In genomic region chr5:109689740-109690455, GRCh38 we compare ENCODE assay signal across 8 cellular contexts. TPM values are rescaled to one million over a fixed set of nuclear protein-coding genes. Genes with fewer than 3 reads are reported as not detected.
A peak's percentile ranks its signal among the peaks of the same experiment; 100 is the strongest.
DNase-seq lines count a peak whose midpoint lies in the region; TF ChIP-seq lines count a peak whose summit lies in the region.

TSS of gene MAN2A1 (plus strand) at chr5:109689927. CDS start at chr5:109690418, 491 bp downstream.

- H3K18ac ChIP-seq in H9 (ENCODE audit: insufficient read length, low read depth, low read length): peak within 1 kb of the TSS; percentile 82

- no peak within 1 kb of the TSS for H3K27ac ChIP-seq in H9 (ENCODE audit: insufficient read length, low read depth, low read length)
- H3K27ac ChIP-seq in angular gyrus (ENCODE audit: low read depth, low read length): peak within 1 kb of the TSS; percentile 97
- peak within 1 kb of the TSS; percentile 97 for H3K27ac ChIP-seq in right atrium auricular region

- peak within 1 kb of the TSS; percentile 84 to 97 for H3K4me3 ChIP-seq in right atrium auricular region

- no peaks in the 10 kb centered on the region for H3K36me3 ChIP-seq in right atrium auricular region

- H2BK12ac ChIP-seq in H9 (ENCODE audit: insufficient read length, low read depth, low read length): no peak within 1 kb of the TSS

- H3T11ph ChIP-seq in H9 (ENCODE audit: low read length): no peak within 1 kb of the TSS

- no peak for TF ChIP-seq CTCF in GM10266 (IDR thresholded peaks at IDR 0.05; ENCODE audit: control insufficient read depth, insufficient read depth, low read depth, missing control alignments)
- TF ChIP-seq CTCF in H9 (conservative IDR thresholded peaks at IDR 0.05): 0 out of 3 replicates have a peak, but pooled peaks have one; percentile 10
- TF ChIP-seq CTCF in right atrium auricular region (IDR thresholded peaks at IDR 0.05): peak in 1 of 2 donors; percentile 8

- H3K14ac ChIP-seq in H9 (ENCODE audit: insufficient read depth, low read length): peak within 1 kb of the TSS; percentile 74

- H4K5ac ChIP-seq in H9 (ENCODE audit: insufficient read length, low read depth, low read length): no peak within 1 kb of the TSS

- H3K79me2 ChIP-seq in H9 (ENCODE audit: insufficient read depth, low read length): peaks cover 25% of the 10 kb centered on the region; the same call in 1 of the 2 replicates

- no peak within 1 kb of the TSS for H4K91ac ChIP-seq in H9 (ENCODE audit: insufficient read length, low read depth, low read length)

- H3K4me1 ChIP-seq in H9 (ENCODE audit: insufficient read depth, low read length): peaks cover 5% of the 10 kb centered on the region; the same call in 1 of the 2 replicates
- peaks cover 0 to 35% of the 10 kb centered on the region in 2 donors for H3K4me1 ChIP-seq in right atrium auricular region

- no peak within 1 kb of the TSS for H2BK120ac ChIP-seq in H9 (ENCODE audit: low read depth, low read length, poor library complexity, severe bottlenecking)

- H3K27ac Mint-ChIP-seq in H9: peak within 1 kb of the TSS; percentile 99

- no peak within 1 kb of the TSS for H2AK5ac ChIP-seq in H9 (ENCODE audit: insufficient read length, low read length)

- H2BK20ac ChIP-seq in H9 (ENCODE audit: low read depth, low read length, poor library complexity, severe bottlenecking): no peak within 1 kb of the TSS

- H2BK5ac ChIP-seq in H9 (ENCODE audit: insufficient read length, low read length): no peak within 1 kb of the TSS

- no peak within 1 kb of the TSS for H3K4ac ChIP-seq in H9 (ENCODE audit: low read depth, low read length)

- H3K9ac ChIP-seq in H9 (ENCODE audit: extremely low read depth, insufficient read length, low read length): peak within 1 kb of the TSS; percentile 82

- no CpG with 5 or more reads among the region's 78 CpGs for WGBS in H9 (ENCODE audit: extremely low coverage, insufficient read length, low lambda C conversion rate)

- H3K4me2 ChIP-seq in H9 (ENCODE audit: insufficient read depth, insufficient read length, low read length): peak within 1 kb of the TSS; percentile 96

- H3K23ac ChIP-seq in H9 (ENCODE audit: insufficient read length, low read depth, low read length): no peak within 1 kb of the TSS

- H2BK15ac ChIP-seq in H9 (ENCODE audit: low read depth, low read length): no peak within 1 kb of the TSS

- H3K36me3 Mint-ChIP-seq in H9 (ENCODE audit: insufficient read depth in 1 of 3, low read depth in 3 of 3): peaks cover 11 to 15% (median 12%) of the 10 kb centered on the region in 3 experiments; a peak in 5 of 7 replicates

- peaks cover 35 to 41% of the 10 kb centered on the region in 2 experiments for H3K4me1 Mint-ChIP-seq in H9

- peak within 1 kb of the TSS; percentile 94 to 97 for H3K4me3 Mint-ChIP-seq in H9

- no peak within 1 kb of the TSS for H4K8ac ChIP-seq in H9 (replicated peaks; ENCODE audit: insufficient read length, low read depth, low read length)

- H2AFZ ChIP-seq in H9 (ENCODE audit: low read length): no peak within 1 kb of the TSS

- H3K27me3 ChIP-seq in H9 (ENCODE audit: insufficient read depth, low read length) (no peaks in the 10 kb centered on the region), right atrium auricular region (no peaks in the 10 kb centered on the region)

- H3K27me3 Mint-ChIP-seq in H9 (ENCODE audit: low read depth): no peaks in the 10 kb centered on the region; the same call in 1 of the 2 replicates

- H3K79me1 ChIP-seq in H9 (ENCODE audit: insufficient read depth, low read depth, low read length, poor library complexity, severe bottlenecking): peaks cover 2% of the 10 kb centered on the region

- intact Hi-C loops in T-helper 1 cell treated with Interleukin-12 subunit alpha and Interleukin-12 subunit beta and Interleukin-4 antibody, amounts not matched to agents 30 ng/mL and 1 ng/mL, for 36 hours (cut with micrococcal nuclease): loop anchor here (1.0 to 5.0 kb wide), 19 partner anchors 167 to 1822 kb away; partner anchors contain the start of genes CAMK4, FBXL17, STARD4 and TMEM232

- H3K9me3 Mint-ChIP-seq in H9: peaks cover 3 to 8% of the 10 kb centered on the region in 2 experiments; a peak in 3 of 5 replicates

- H4K20me1 ChIP-seq in H9 (ENCODE audit: control insufficient read depth, insufficient read depth, insufficient read length): no peaks in the 10 kb centered on the region

- DNase-seq in GM10266 (ENCODE audit: extremely low spot score): peak; percentile 77
- DNase-seq in H9: peak; percentile 71
- DNase-seq in M059J (ENCODE audit: low read depth): peak; percentile 77
- DNase-seq in right atrium auricular region (ENCODE audit: low spot score): peak; percentile 70
- DNase-seq in retina: peak; percentile 87
- no peak for DNase-seq in DMS79 treated with DMSO at 0.1 percent for 48 hours (lab: John Stamatoyannopoulos, UW)

- no peak within 1 kb of the TSS for H3K56ac ChIP-seq in H9 (ENCODE audit: insufficient read length, low read depth, low read length)

- peaks cover 8% of the 10 kb centered on the region for H3K23me2 ChIP-seq in H9 (ENCODE audit: insufficient read length, low read depth, low read length, poor library complexity, severe bottlenecking)

- no peaks in the 10 kb centered on the region for H3K9me3 ChIP-seq in H9 (ENCODE audit: control insufficient read depth, low read depth, low read length)
- no peaks in the 10 kb centered on the region for H3K9me3 ChIP-seq in right atrium auricular region

RNA-seq across cellular contexts. Expression of gene MAN2A1, which starts in this region (rescaled TPM):
- 78.0 and 80.3 TPM in 2 replicates for total RNA-seq in H9 (2021)
- total RNA-seq in M059J (2014; rRNA removed; shearing (Covaris generic)): 18.1 and 31.0 TPM in 2 replicates
- total RNA-seq in T-helper 1 cell treated with Interleukin-12 subunit alpha and Interleukin-12 subunit beta and Interleukin-4 antibody, amounts not matched to agents 30 ng/mL and 1 ng/mL, for 36 hours: 42.1 and 42.7 TPM in 2 replicates
- total RNA-seq in right atrium auricular region: 10 to 100 TPM; 10.0 to 10.4 TPM
